Comparison of ENCODE assay signal across 1 cellular context in the genomic region with DNA sequence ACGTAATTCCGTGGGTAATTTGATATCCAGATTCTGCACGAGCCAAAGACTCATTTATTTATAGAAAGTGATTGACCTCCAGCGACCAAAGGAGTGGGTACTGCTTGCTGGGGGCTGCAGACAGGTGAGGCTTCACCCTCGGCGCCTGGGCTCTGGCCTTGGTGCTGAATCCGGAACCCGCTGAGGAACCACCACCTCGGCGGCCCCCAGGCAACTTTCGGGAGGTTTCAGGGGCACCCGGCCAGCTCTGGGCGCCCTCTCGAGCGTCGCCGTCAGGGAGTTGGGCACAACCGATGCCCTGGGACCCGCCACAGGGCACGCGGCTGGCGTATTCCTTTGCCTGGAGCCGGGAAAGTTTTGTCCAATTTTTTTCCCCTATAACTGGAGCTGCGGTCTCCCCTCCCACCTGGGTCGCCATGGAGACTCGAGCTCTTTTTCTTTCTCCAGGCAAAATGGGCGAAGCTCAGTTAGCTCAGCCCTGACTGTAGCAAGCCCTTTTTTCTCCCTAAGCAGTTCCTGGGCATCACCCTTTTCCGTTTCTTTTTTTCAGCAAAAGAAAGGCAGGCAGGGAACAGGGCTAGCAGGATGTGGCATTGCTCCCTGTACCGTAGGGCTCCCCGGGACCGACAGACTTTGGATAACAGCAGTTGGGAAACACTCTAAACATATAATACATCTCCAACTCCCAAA.
TF ChIP-seq lines count a peak whose summit lies in the region.

No MANE protein-coding gene starts in this region.

TF ChIP-seq in H1, 55 proteins besides CTCF, POLR2A, EP300 and RAD21:
- TF ChIP-seq SIX5 (IDR thresholded peaks at IDR 0.05; ENCODE audit: low read depth, low read length) (no peak), PHF8 (conservative IDR thresholded peaks at IDR 0.05; ENCODE audit: low read depth, low read length) (no peak), SAP30 (IDR thresholded peaks at IDR 0.05; ENCODE audit: insufficient read depth, insufficient replicate concordance, low read length) (peak; percentile 61), CHD1 (IDR thresholded peaks at IDR 0.05; ENCODE audit: low read depth, low read length) (no peak), HDAC2 (IDR thresholded peaks at IDR 0.05; ENCODE audit: borderline replicate concordance in 1 of 2, low read depth in 2 of 2, low read length in 2 of 2) (0 out of 4 replicates have a peak, but pooled peaks have one; percentile 54 to 73), TCF12 (IDR thresholded peaks at IDR 0.05; ENCODE audit: low read depth, low read length) (no peak), CHD2 (IDR thresholded peaks at IDR 0.05; ENCODE audit: low read length) (0 out of 2 replicates have a peak, but pooled peaks have one; percentile 14), RBBP5 (IDR thresholded peaks at IDR 0.05; ENCODE audit: borderline replicate concordance, low read depth, low read length) (no peak), SIN3A (conservative IDR thresholded peaks at IDR 0.05 in 1 of 2, IDR thresholded peaks at IDR 0.05 in 1 of 2; ENCODE audit: low read depth in 1 of 2, low read length in 2 of 2) (peak; percentile 89 to 95; a peak in 3 of 4 replicates), TAF1 (IDR thresholded peaks at IDR 0.05; ENCODE audit: low read depth, low read length) (no peak), MAFK (IDR thresholded peaks at IDR 0.05; ENCODE audit: low read depth, low read length) (no peak), TEAD4 (IDR thresholded peaks at IDR 0.05; ENCODE audit: low read depth, low read length) (no peak), SIRT6 (IDR thresholded peaks at IDR 0.05; ENCODE audit: low read length) (no peak), ASH2L (IDR thresholded peaks at IDR 0.05; ENCODE audit: low read length) (no peak), GABPA (IDR thresholded peaks at IDR 0.05; ENCODE audit: borderline replicate concordance, insufficient read depth, low read length) (no peak)
- TF ChIP-seq, protein P1, sequence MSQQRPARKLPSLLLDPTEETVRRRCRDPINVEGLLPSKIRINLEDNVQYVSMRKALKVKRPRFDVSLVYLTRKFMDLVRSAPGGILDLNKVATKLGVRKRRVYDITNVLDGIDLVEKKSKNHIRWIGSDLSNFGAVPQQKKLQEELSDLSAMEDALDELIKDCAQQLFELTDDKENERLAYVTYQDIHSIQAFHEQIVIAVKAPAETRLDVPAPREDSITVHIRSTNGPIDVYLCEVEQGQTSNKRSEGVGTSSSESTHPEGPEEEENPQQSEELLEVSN (IDR thresholded peaks at IDR 0.05), result peak; percentile 56; the same call in 1 of the 2 replicates
